ENCODE assay signal across 19 cellular contexts in genomic region chr19:34408421-34408820, GRCh38. TPM values are rescaled to one million over a fixed set of nuclear protein-coding genes. Genes with fewer than 3 reads are reported as not detected.
DNase-seq lines count a peak whose midpoint lies in the region; ATAC-seq and TF ChIP-seq lines count a peak whose summit lies in the region.
"Had no signal": no experiment of that assay in that cellular context is flagged by ENCODE, and none has a peak within 500 bp of the region (broad histone marks: within the 10 kb centered on the region; RNA-seq: fewer than 3 reads in every experiment).

No MANE protein-coding gene starts in this region.

- no peak overlapping the region for H3K9ac ChIP-seq in endodermal cell (ENCODE audit: extremely low read depth, low read length, poor library complexity, severe bottlenecking)

- H3K36me3 ChIP-seq in endodermal cell (ENCODE audit: control insufficient read depth, insufficient read depth, low read length) (peaks cover 23% of the 10 kb centered on the region), sigmoid colon (peaks cover 0 to 23% (median 9%) of the 10 kb centered on the region in 4 donors)

- no peak for TF ChIP-seq EP300 in sigmoid colon (IDR thresholded peaks at IDR 0.05)

- TF ChIP-seq CTCF in endodermal cell (conservative IDR thresholded peaks at IDR 0.05) (no peak), sigmoid colon (IDR thresholded peaks at IDR 0.05) (no peak), MCF 10A (IDR thresholded peaks at IDR 0.05; ENCODE audit: unreplicated experiment) (no peak)

- H3K27me3 ChIP-seq in endodermal cell (ENCODE audit: control insufficient read depth, insufficient read depth, low read length, poor library complexity, severe bottlenecking) (no peaks in the 10 kb centered on the region), sigmoid colon (no peaks in the 10 kb centered on the region)

- H3K27me3 Mint-ChIP-seq in endodermal cell (ENCODE audit: insufficient read depth) (no peaks in the 10 kb centered on the region), MCF 10A (ENCODE audit: insufficient read depth, unreplicated experiment) (no peaks in the 10 kb centered on the region)
- H3K27me3 Mint-ChIP-seq: CD4-positive, CD25-positive, alpha-beta regulatory T cell had no signal

- TF ChIP-seq POLR2A in sigmoid colon (IDR thresholded peaks at IDR 0.05) = no peak

- no peak overlapping the region for H3K4me3 ChIP-seq in endodermal cell (ENCODE audit: low read length)
- no peak overlapping the region for H3K4me3 ChIP-seq in sigmoid colon
- H3K4me3 ChIP-seq: A549 had no signal

- no peak overlapping the region for H3K27ac Mint-ChIP-seq in endodermal cell
- H3K27ac Mint-ChIP-seq in MCF 10A (ENCODE audit: low read depth, unreplicated experiment) = no peak overlapping the region
- H3K27ac Mint-ChIP-seq: HFFc6 had no signal

- no peak overlapping the region for H3K4me3 Mint-ChIP-seq in endodermal cell
- H3K4me3 Mint-ChIP-seq in MCF 10A (ENCODE audit: unreplicated experiment) = no peak overlapping the region
- H3K4me3 Mint-ChIP-seq: HFFc6 had no signal

- H3K9me3 ChIP-seq in endodermal cell (ENCODE audit: control insufficient read depth, low read length) = no peaks in the 10 kb centered on the region
- no peaks in the 10 kb centered on the region for H3K9me3 ChIP-seq in sigmoid colon
- H3K9me3 ChIP-seq: A549 had no signal

- DNase-seq in cardiac septum (ENCODE audit: low spot score) (peak; percentile 4), left ventricle myocardium superior (no peak), endodermal cell (peak; percentile 78), sigmoid colon (peak; percentile 24), NCI-H446 treated with DMSO at 0.1 percent for 48 hours (lab: John Stamatoyannopoulos, UW) (no peak), MCF 10A (ENCODE audit: unreplicated experiment) (no peak)
- DNase-seq: CD4-positive, CD25-positive, alpha-beta regulatory T cell; EL; GF-D8; H7; HFFc6; Kasumi-1; NCI-H1092; NCI-H1436; NCI-H187 treated with DMSO at 0.1 percent for 48 hours; NCI-H2107 had no signal

- no TSS peak for BruUV-seq in MCF 10A (replicated peaks; lab: Mats Ljungman, UMichigan)

- ATAC-seq in left ventricle myocardium superior = no peak
- ATAC-seq in HG02970 (IDR thresholded peaks at IDR 0.05; ENCODE audit: low FRiP score, unreplicated experiment) = no peak
- ATAC-seq: A549 had no signal

- no peaks in the 10 kb centered on the region for H3K9me3 Mint-ChIP-seq in endodermal cell
- H3K9me3 Mint-ChIP-seq in MCF 10A (ENCODE audit: unreplicated experiment) = no peaks in the 10 kb centered on the region
- H3K9me3 Mint-ChIP-seq: CD4-positive, CD25-positive, alpha-beta regulatory T cell; HFFc6 had no signal

- H3K27ac ChIP-seq in endodermal cell (ENCODE audit: low read depth, low read length) (no peak overlapping the region), sigmoid colon (no peak overlapping the region)
- H3K27ac ChIP-seq: A549, RWPE1 had no signal

- H3K36me3 Mint-ChIP-seq in endodermal cell (ENCODE audit: low read depth) (peaks cover 32% of the 10 kb centered on the region), MCF 10A (ENCODE audit: insufficient read depth, unreplicated experiment) (peaks cover 35% of the 10 kb centered on the region)

- CTCF ChIA-PET in MCF 10A (lab: Yijun Ruan, JAX) = interaction anchor here (0.6 kb wide), 1 partner anchor 39 kb away, joined by 3 read pairs; no protein-coding TSS in a partner anchor

- H3K4me1 Mint-ChIP-seq in endodermal cell = peaks cover 2% of the 10 kb centered on the region
- no peaks in the 10 kb centered on the region for H3K4me1 Mint-ChIP-seq in MCF 10A (ENCODE audit: insufficient read depth, unreplicated experiment)

- no peaks in the 10 kb centered on the region for H3K4me1 ChIP-seq in endodermal cell (ENCODE audit: control insufficient read depth, insufficient read depth, low read length)
- H3K4me1 ChIP-seq in sigmoid colon = peaks cover 0 to 12% (median 6%) of the 10 kb centered on the region in 4 donors

- intact Hi-C loops in cardiac septum (cut with DNase I) = no loop called here
- intact Hi-C loops in left ventricle myocardium superior (cut with micrococcal nuclease) = no loop called here
- intact Hi-C loops in sigmoid colon (cut with DNase I) = no loop called here
- intact Hi-C loops in MCF 10A (cut with micrococcal nuclease) = no loop called here

- WGBS in endodermal cell (ENCODE audit: insufficient coverage in 1 of 2, insufficient read length in 1 of 2), 2 experiments = 92 to 100% methylated on average over 2 to 7 of the region's 7 CpGs
- WGBS in sigmoid colon, 2 donors = 91 to 93% methylated on average over 7 of the region's 7 CpGs

- POLR2A ChIA-PET in MCF 10A (lab: Yijun Ruan, JAX) = no interaction called here

RNA-seq across cellular contexts. Expression of gene PDCD2L, which starts 4.2 kb away (rescaled TPM):
- total RNA-seq in cardiac septum (8.5 TPM), left ventricle myocardium superior (8.9 TPM), endodermal cell (10 to 100 TPM; 25.0 to 25.1 TPM), sigmoid colon (10 to 100 TPM in 3 of 4 donors, 1 to 10 TPM in 1; 8.0 to 14.8 (median 13.9) TPM), MCF 10A (2022) (11.1 and 24.4 TPM in 2 replicates)
- polyA plus RNA-seq in endodermal cell (2013, experiment 1 of 2) = 25.7 TPM
- polyA plus RNA-seq in endodermal cell (2013, experiment 2 of 2) = 15.5 TPM
- polyA plus RNA-seq in sigmoid colon = 10 to 100 TPM in 1 of 3 donors, 1 to 10 TPM in 2; 6.0 to 12.1 (median 7.2) TPM

RNA-seq across cellular contexts. Expression of gene UBA2, which starts 19.8 kb away (rescaled TPM):
- 49.3 TPM for total RNA-seq in cardiac septum
- total RNA-seq in left ventricle myocardium superior = 51.1 TPM
- 100 to 1,000 TPM; 147 to 160 TPM for total RNA-seq in endodermal cell
- 289 TPM for polyA plus RNA-seq in endodermal cell (2013, experiment 1 of 2)
- polyA plus RNA-seq in endodermal cell (2013, experiment 2 of 2) = 277 TPM
- 10 to 100 TPM; 55.7 to 99.4 (median 71.8) TPM for total RNA-seq in sigmoid colon
- polyA plus RNA-seq in sigmoid colon = 10 to 100 TPM; 31.8 to 58.5 (median 34.9) TPM
- total RNA-seq in MCF 10A (2022) = 118 and 126 TPM in 2 replicates

RNA-seq across cellular contexts. Expression of gene GPI, which starts 43.4 kb away (rescaled TPM):
- total RNA-seq in cardiac septum (512 TPM), left ventricle myocardium superior (553 TPM), endodermal cell (100 to 1,000 TPM; 181 to 183 TPM), sigmoid colon (100 to 1,000 TPM; 117 to 209 (median 157) TPM), MCF 10A (2022) (139 and 201 TPM in 2 replicates)
- 139 TPM for polyA plus RNA-seq in endodermal cell (2013, experiment 1 of 2)
- 133 TPM for polyA plus RNA-seq in endodermal cell (2013, experiment 2 of 2)
- polyA plus RNA-seq in sigmoid colon = 100 to 1,000 TPM in 1 of 3 donors, 10 to 100 TPM in 2; 73.9 to 203 (median 89.7) TPM

Comparison
In these comparisons a context has a peak if more than half of its experiments do, and no peak if none do; other contexts are left out.
1. DNase-seq: peak in cardiac septum (single experiment), endodermal cell (single experiment) and sigmoid colon (single experiment); none in left ventricle myocardium superior (single experiment), NCI-H446 treated with DMSO at 0.1 percent for 48 hours (single experiment) and MCF 10A (single experiment).